Comparison of ENCODE assay signal across 21 cellular contexts in the genomic region with DNA sequence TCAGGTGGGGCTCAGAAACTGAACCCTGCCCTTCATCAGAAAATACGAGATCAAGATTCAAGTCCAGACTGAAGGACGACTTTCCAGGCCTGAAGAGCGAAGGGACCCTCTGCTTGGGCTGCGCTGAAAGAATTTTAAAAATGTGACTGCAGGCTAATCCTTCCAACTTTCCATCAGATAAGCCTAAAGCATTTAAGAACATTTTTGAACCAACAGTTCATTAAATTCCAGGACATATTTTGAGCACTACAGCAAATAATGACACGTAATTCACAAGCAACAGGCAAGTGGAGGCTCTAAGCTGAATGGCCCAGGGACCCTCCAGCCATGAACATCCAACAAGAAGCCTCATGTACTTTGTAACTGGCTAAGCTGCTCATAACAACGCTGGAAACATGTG. TPM values are rescaled to one million over a fixed set of nuclear protein-coding genes. Genes with fewer than 3 reads are reported as not detected.
DNase-seq lines count a peak whose midpoint lies in the region; ATAC-seq and TF ChIP-seq lines count a peak whose summit lies in the region.
"Had no signal": no experiment of that assay in that cellular context is flagged by ENCODE, and none has a peak within 500 bp of the region (broad histone marks: within the 10 kb centered on the region; RNA-seq: fewer than 3 reads in every experiment).

No MANE protein-coding gene starts in this region.

- 71 to 80% methylated on average over 5 to 6 of the region's 6 CpGs for WGBS in esophagus squamous epithelium, 2 donors

- H3K36me3 Mint-ChIP-seq in activated naive CD8-positive, alpha-beta T cell treated with anti-CD3 and anti-CD28 coated beads, Interleukin-2, amount 10 ng/mL, durations not matched to agents 7 days and 5 days = no peaks in the 10 kb centered on the region
- H3K36me3 Mint-ChIP-seq in activated naive CD8-positive, alpha-beta T cell treated with anti-CD3 and anti-CD28 coated beads, Interleukin-2, amount 50 U/mL, for 24 hours (ENCODE audit: low read depth) = no peaks in the 10 kb centered on the region

- peak overlapping the region; percentile 15 for H3K27ac Mint-ChIP-seq in activated naive CD8-positive, alpha-beta T cell treated with anti-CD3 and anti-CD28 coated beads, Interleukin-2, amount 10 ng/mL, durations not matched to agents 7 days and 5 days
- H3K27ac Mint-ChIP-seq in activated naive CD8-positive, alpha-beta T cell treated with anti-CD3 and anti-CD28 coated beads, Interleukin-2, amount 50 U/mL, for 24 hours = no peak overlapping the region
- H3K27ac Mint-ChIP-seq: H9 had no signal

- no peaks in the 10 kb centered on the region for H3K9me3 ChIP-seq in esophagus squamous epithelium

- H3K4me1 ChIP-seq in esophagus squamous epithelium = no peaks in the 10 kb centered on the region

- no peak overlapping the region for H3K4me3 Mint-ChIP-seq in activated naive CD8-positive, alpha-beta T cell treated with anti-CD3 and anti-CD28 coated beads, Interleukin-2, amount 10 ng/mL, durations not matched to agents 7 days and 5 days
- H3K4me3 Mint-ChIP-seq in activated naive CD8-positive, alpha-beta T cell treated with anti-CD3 and anti-CD28 coated beads, Interleukin-2, amount 50 U/mL, for 24 hours = no peak overlapping the region
- H3K4me3 Mint-ChIP-seq: H9 had no signal

- H3K27me3 Mint-ChIP-seq in activated naive CD8-positive, alpha-beta T cell treated with anti-CD3 and anti-CD28 coated beads, Interleukin-2, amount 10 ng/mL, durations not matched to agents 7 days and 5 days = peaks cover 7% of the 10 kb centered on the region
- H3K27me3 Mint-ChIP-seq in activated naive CD8-positive, alpha-beta T cell treated with anti-CD3 and anti-CD28 coated beads, Interleukin-2, amount 50 U/mL, for 24 hours = peaks cover 4% of the 10 kb centered on the region

- intact Hi-C loops in posterior vena cava (cut with DNase I) (no loop called here), esophagus squamous epithelium (cut with DNase I) (no loop called here)

- TF ChIP-seq CTCF in esophagus squamous epithelium (IDR thresholded peaks at IDR 0.05) = no peak

- H3K36me3 ChIP-seq in esophagus squamous epithelium = no peaks in the 10 kb centered on the region

- TF ChIP-seq POLR2A in esophagus squamous epithelium (IDR thresholded peaks at IDR 0.05) = no peak

- H3K4me1 Mint-ChIP-seq in activated naive CD8-positive, alpha-beta T cell treated with anti-CD3 and anti-CD28 coated beads, Interleukin-2, amount 10 ng/mL, durations not matched to agents 7 days and 5 days = no peaks in the 10 kb centered on the region
- no peaks in the 10 kb centered on the region for H3K4me1 Mint-ChIP-seq in activated naive CD8-positive, alpha-beta T cell treated with anti-CD3 and anti-CD28 coated beads, Interleukin-2, amount 50 U/mL, for 24 hours

- H3K4me3 ChIP-seq in esophagus squamous epithelium = no peak overlapping the region

- POLR2A ChIA-PET in activated naive CD8-positive, alpha-beta T cell treated with anti-CD3 and anti-CD28 coated beads, Interleukin-2, amount 10 ng/mL, durations not matched to agents 7 days and 5 days (lab: Charles Lee) = no interaction called here

- ATAC-seq in activated naive CD8-positive, alpha-beta T cell treated with anti-CD3 and anti-CD28 coated beads, Interleukin-2, amount 10 ng/mL, durations not matched to agents 7 days and 5 days (ENCODE audit: low read depth) = no peak
- ATAC-seq in activated naive CD8-positive, alpha-beta T cell treated with anti-CD3 and anti-CD28 coated beads, Interleukin-2, amount 50 U/mL, for 24 hours = no peak
- no peak for ATAC-seq in HG02885 (IDR thresholded peaks at IDR 0.05; ENCODE audit: poor library complexity, unreplicated experiment)
- ATAC-seq in HG03159 (IDR thresholded peaks at IDR 0.05; ENCODE audit: unreplicated experiment) = no peak
- no peak for ATAC-seq in HG03565 (IDR thresholded peaks at IDR 0.05; ENCODE audit: unreplicated experiment)
- ATAC-seq: SK-N-SH treated with all-trans-retinoic acid at 6 μM for 48 hours had no signal

- no peaks in the 10 kb centered on the region for H3K9me3 Mint-ChIP-seq in activated naive CD8-positive, alpha-beta T cell treated with anti-CD3 and anti-CD28 coated beads, Interleukin-2, amount 10 ng/mL, durations not matched to agents 7 days and 5 days
- H3K9me3 Mint-ChIP-seq in activated naive CD8-positive, alpha-beta T cell treated with anti-CD3 and anti-CD28 coated beads, Interleukin-2, amount 50 U/mL, for 24 hours = no peaks in the 10 kb centered on the region
- H3K9me3 Mint-ChIP-seq: H9 had no signal

- H3K27ac ChIP-seq in esophagus squamous epithelium = no peak overlapping the region
- H3K27ac ChIP-seq: 22Rv1, C4-2B had no signal

- DNase-seq in activated naive CD8-positive, alpha-beta T cell treated with anti-CD3 and anti-CD28 coated beads, Interleukin-2, amount 10 ng/mL, durations not matched to agents 7 days and 5 days = no peak
- DNase-seq in activated naive CD8-positive, alpha-beta T cell treated with anti-CD3 and anti-CD28 coated beads, Interleukin-2, amount 50 U/mL, for 24 hours = no peak
- DNase-seq in islet precursor cell (peak; percentile 64), posterior vena cava (ENCODE audit: low spot score) (peak; percentile 17), esophagus squamous epithelium (lab: John Stamatoyannopoulos, UW) (no peak)
- DNase-seq: AML-193, DMS79, NCI-H1092 treated with DMSO at 0.1 percent for 48 hours, NCI-H146, NCI-H2081 treated with DMSO at 0.1 percent for 48 hours, NCI-H510A, NCI-H82, OCI-M1, SIG-M5 had no signal

- H3K27me3 ChIP-seq in esophagus squamous epithelium = no peaks in the 10 kb centered on the region

RNA-seq across cellular contexts. Expression of gene PXDN, which starts 28.6 kb away (rescaled TPM):
- total RNA-seq in activated naive CD8-positive, alpha-beta T cell treated with anti-CD3 and anti-CD28 coated beads, Interleukin-2, amount 10 ng/mL, durations not matched to agents 7 days and 5 days = 1 to 10 TPM in 1 of 2 experiments, under 1 TPM in 1; 0.86 to 1.8 TPM
- total RNA-seq in posterior vena cava (10 to 100 TPM; 75.3 to 85.8 TPM), esophagus squamous epithelium (10 to 100 TPM in 1 of 4 donors, 1 to 10 TPM in 2, under 1 TPM in 1; 0.72 to 10.9 (median 5.9) TPM)

Comparison
In these comparisons a context has a peak if more than half of its experiments do, and no peak if none do; other contexts are left out.
1. DNase-seq: peak in islet precursor cell (single experiment) and posterior vena cava (single experiment); none in activated naive CD8-positive, alpha-beta T cell treated with anti-CD3 and anti-CD28 coated beads, Interleukin-2, amount 10 ng/mL, durations not matched to agents 7 days and 5 days (single experiment), activated naive CD8-positive, alpha-beta T cell treated with anti-CD3 and anti-CD28 coated beads, Interleukin-2, amount 50 U/mL, for 24 hours (single experiment) and esophagus squamous epithelium (single experiment).
2. RNA of gene PXDN, which starts 28.6 kb away (total RNA-seq): 75.3 to 85.8 TPM in posterior vena cava; 0.72 to 10.9 TPM in esophagus squamous epithelium and 0.86 to 1.8 TPM in activated naive CD8-positive, alpha-beta T cell treated with anti-CD3 and anti-CD28 coated beads, Interleukin-2, amount 10 ng/mL, durations not matched to agents 7 days and 5 days; every median in the first group is over 4 times any median in the second.